In genomic region chr1:212313616-212314015, GRCh38 we compare ENCODE assay signal across 24 cellular contexts. TPM values are rescaled to one million over a fixed set of nuclear protein-coding genes. Genes with fewer than 3 reads are reported as not detected.
DNase-seq lines count a peak whose midpoint lies in the region; ATAC-seq and TF ChIP-seq lines count a peak whose summit lies in the region.
"Had no signal": no experiment of that assay in that cellular context is flagged by ENCODE, and none has a peak within 500 bp of the region (broad histone marks: within the 10 kb centered on the region; RNA-seq: fewer than 3 reads in every experiment).

No MANE protein-coding gene starts in this region.

- H3K18ac ChIP-seq in mesenchymal stem cell (ENCODE audit: low read depth in 1 of 2, low read length in 2 of 2) = no peak overlapping the region

- no peak overlapping the region for H2BK15ac ChIP-seq in mesenchymal stem cell (ENCODE audit: low read depth, poor library complexity, severe bottlenecking)

- H3K4me2 ChIP-seq in GM23248 (ENCODE audit: unreplicated experiment) = peak overlapping the region; percentile 41
- H3K4me2 ChIP-seq in mesenchymal stem cell (ENCODE audit: low read length, poor library complexity, severe bottlenecking) = no peak overlapping the region

- DNase-seq in AG08395 (ENCODE audit: low spot score) (peak; percentile 76), GM23248 (peak; percentile 85), astrocyte of the spinal cord (ENCODE audit: low read depth, low spot score) (peak; percentile 76), mesenchymal stem cell (no peak), NAMALWA (ENCODE audit: low spot score) (no peak), occipital lobe (lab: John Stamatoyannopoulos, UW) (no peak)
- DNase-seq: activated CD4-positive, CD25-positive, alpha-beta regulatory T cell; caudate nucleus; CD8-positive, alpha-beta memory T cell; DND-41; effector CD8-positive, alpha-beta T cell; foreskin melanocyte; KBM-7; left cardiac atrium; NCI-H1092 treated with DMSO at 0.1 percent for 48 hours; NCI-H69; SHP77 treated with DMSO at 0.1 percent for 48 hours; stimulated activated CD4-positive, alpha-beta T cell treated with anti-CD3 and anti-CD28 coated beads, Interleukin-15, amount 100 ng/mL, for 24 hours; T-helper 17 cell; upper lobe of left lung had no signal

- no peak overlapping the region for H3K4ac ChIP-seq in mesenchymal stem cell (ENCODE audit: low read depth in 1 of 2, low read length in 2 of 2)

- H3K27me3 ChIP-seq in GM23248 (replicated peaks; ENCODE audit: insufficient read depth) = no peaks in the 10 kb centered on the region
- no peaks in the 10 kb centered on the region for H3K27me3 ChIP-seq in mesenchymal stem cell (ENCODE audit: control insufficient read depth in 1 of 2, insufficient read depth in 1 of 2, low read length in 2 of 2)
- H3K27me3 ChIP-seq: upper lobe of left lung had no signal

- H3F3A ChIP-seq in GM23248 (ENCODE audit: insufficient read depth) = peaks cover 29% of the 10 kb centered on the region

- 0 to 4% methylated on average over 2 of the region's 2 CpGs for WGBS in GM23248 (ENCODE audit: low coverage in 1 of 2, low lambda C conversion rate in 2 of 2, missing lambda C conversion rate in 2 of 2), 2 experiments
- WGBS in mesenchymal stem cell = no CpG with 5 or more reads among the region's 2 CpGs

- no peaks in the 10 kb centered on the region for H3K9me3 ChIP-seq in GM23248 (ENCODE audit: low read depth)
- H3K9me3 ChIP-seq in mesenchymal stem cell (ENCODE audit: control insufficient read depth, low read length) = no peaks in the 10 kb centered on the region
- H3K9me3 ChIP-seq: HAP-1, upper lobe of left lung had no signal

- no peak overlapping the region for H2AK5ac ChIP-seq in mesenchymal stem cell (ENCODE audit: low read length, severe bottlenecking)

- H3K36me3 ChIP-seq in GM23248 (ENCODE audit: low read depth) (peaks cover 3% of the 10 kb centered on the region; the same call in 1 of the 2 replicates), mesenchymal stem cell (ENCODE audit: control insufficient read depth in 1 of 2, insufficient read depth in 2 of 2, low read depth in 1 of 2, low read length in 2 of 2) (no peaks in the 10 kb centered on the region)
- H3K36me3 ChIP-seq: HAP-1 had no signal

- no peaks in the 10 kb centered on the region for H3K9me2 ChIP-seq in GM23248 (ENCODE audit: insufficient read depth)

- H3K4me1 ChIP-seq in GM23248 (ENCODE audit: insufficient read depth) = peaks cover 40% of the 10 kb centered on the region
- H3K4me1 ChIP-seq in mesenchymal stem cell (ENCODE audit: control insufficient read depth, insufficient read depth, low read depth, low read length) = no peaks in the 10 kb centered on the region
- H3K4me1 ChIP-seq: HAP-1 had no signal

- H4K8ac ChIP-seq in mesenchymal stem cell (ENCODE audit: low read length) = no peak overlapping the region

- H3K4me3 ChIP-seq in GM23248 (no peak overlapping the region), astrocyte of the spinal cord (ENCODE audit: low read depth, low read length) (no peak overlapping the region), mesenchymal stem cell (ENCODE audit: insufficient read depth in 1 of 2, low read depth in 1 of 2, low read length in 2 of 2) (no peak overlapping the region)
- H3K4me3 ChIP-seq: HAP-1, upper lobe of left lung had no signal

- H3K14ac ChIP-seq in mesenchymal stem cell (ENCODE audit: low read length in 2 of 2) = no peak overlapping the region

- ATAC-seq in GM21529 (IDR thresholded peaks at IDR 0.05; ENCODE audit: unreplicated experiment) = no peak
- ATAC-seq in HG02884 (IDR thresholded peaks at IDR 0.05; ENCODE audit: unreplicated experiment) = no peak
- ATAC-seq: left cardiac atrium; stimulated activated memory B cell treated with anti-CD40 and anti-IgM and Interleukin-4, amounts not matched to agents 10 μg/mL and 1 μg/mL and 100 μg/mL, for 72 hours; T-helper 17 cell had no signal

- H3K23ac ChIP-seq in mesenchymal stem cell (ENCODE audit: low read length in 2 of 2) = no peak overlapping the region

- H3K9ac ChIP-seq in GM23248 (no peak overlapping the region), mesenchymal stem cell (ENCODE audit: low read length) (peak overlapping the region; percentile 63)

- no peaks in the 10 kb centered on the region for H4K20me1 ChIP-seq in GM23248 (ENCODE audit: insufficient read depth)

- no peak overlapping the region for H2BK5ac ChIP-seq in mesenchymal stem cell (ENCODE audit: low read depth, low read length, poor library complexity, severe bottlenecking)

- no peak for TF ChIP-seq CTCF in astrocyte of the spinal cord (IDR thresholded peaks at IDR 0.05; ENCODE audit: low read depth, low read length)

- peaks cover 18% of the 10 kb centered on the region for H3K79me1 ChIP-seq in mesenchymal stem cell (replicated peaks; ENCODE audit: low read length, poor library complexity, severe bottlenecking)

- no peak overlapping the region for H2BK120ac ChIP-seq in mesenchymal stem cell (ENCODE audit: low read depth, low read length)

- H2AFZ ChIP-seq in GM23248 (no peak overlapping the region), mesenchymal stem cell (ENCODE audit: low read depth, low read length) (no peak overlapping the region)

- peaks cover 87% of the 10 kb centered on the region for H3K79me2 ChIP-seq in GM23248 (ENCODE audit: insufficient read depth)

- H3K27ac ChIP-seq in GM23248 (peak overlapping the region; percentile 32), mesenchymal stem cell (ENCODE audit: low read length, poor library complexity, severe bottlenecking) (no peak overlapping the region)
- H3K27ac ChIP-seq: upper lobe of left lung had no signal

- in situ Hi-C loops in GM23248 (cut with MboI) (no loop called here), astrocyte of the spinal cord (cut with HindIII; ENCODE audit: low sequenced_read_pairs) (no loop called here)

- H4K91ac ChIP-seq in mesenchymal stem cell (ENCODE audit: low read length) = no peak overlapping the region

- no peak overlapping the region for H2BK12ac ChIP-seq in mesenchymal stem cell (ENCODE audit: low read length in 2 of 2)

RNA-seq across cellular contexts. Expression of gene PPP2R5A, which starts 28.4 kb away (rescaled TPM):
- total RNA-seq in GM23248 (2014; rRNA removed; shearing (Covaris generic)) = 31.7 and 37.9 TPM in 2 replicates
- 13.9 and 14.2 TPM in 2 replicates for polyA plus RNA-seq in GM23248 (2016; fragmentation: Nextera tagmentation; extraction: Ambion mirVana)
- 19.1 TPM for polyA plus RNA-seq in mesenchymal stem cell (2013, experiment 1 of 2)
- polyA plus RNA-seq in mesenchymal stem cell (2013, experiment 2 of 2) = 19.9 TPM
- 34.5 TPM for total RNA-seq in occipital lobe

Comparison
In these comparisons a context has a peak if more than half of its experiments do, and no peak if none do; other contexts are left out.
1. DNase-seq: peak in AG08395 (single experiment), GM23248 (single experiment) and astrocyte of the spinal cord (single experiment); none in mesenchymal stem cell (single experiment), NAMALWA (single experiment) and occipital lobe (single experiment).